8 cellular contexts compared by ENCODE assay signal in genomic region chr12:69240625-69240984, GRCh38. TPM values are rescaled to one million over a fixed set of nuclear protein-coding genes. Genes with fewer than 3 reads are reported as not detected.
DNase-seq lines count a peak whose midpoint lies in the region; ATAC-seq and TF ChIP-seq lines count a peak whose summit lies in the region.

No MANE protein-coding gene starts in this region.

- no peaks in the 10 kb centered on the region for H3K27me3 Mint-ChIP-seq in HFFc6 (ENCODE audit: insufficient read depth)

- H2BK12ac ChIP-seq in trophoblast cell (ENCODE audit: low read length) = no peak overlapping the region

- no peak overlapping the region for H4K91ac ChIP-seq in trophoblast cell (ENCODE audit: low read depth, low read length)

- H3K36me3 ChIP-seq in BLaER1 (peaks cover 30% of the 10 kb centered on the region), esophagus (ENCODE audit: control insufficient read depth in 2 of 2, insufficient read depth in 2 of 2, low read length in 1 of 2) (no peaks in the 10 kb centered on the region), trophoblast cell (ENCODE audit: control insufficient read depth in 1 of 2, insufficient read depth in 2 of 2, low read length in 2 of 2) (peaks cover 2 to 3% of the 10 kb centered on the region in 2 experiments)

- peaks cover 20% of the 10 kb centered on the region for H3K79me2 ChIP-seq in trophoblast cell (ENCODE audit: control insufficient read depth, insufficient read depth, low read length, poor library complexity)

- H3K4me1 Mint-ChIP-seq in HFFc6 (ENCODE audit: low read depth) = peaks cover 37% of the 10 kb centered on the region

- H3K27me3 ChIP-seq in BLaER1 (no peaks in the 10 kb centered on the region), esophagus (ENCODE audit: control insufficient read depth in 1 of 2, insufficient read depth in 2 of 2, low read length in 2 of 2) (no peaks in the 10 kb centered on the region), trophoblast cell (ENCODE audit: insufficient read depth, low read length) (no peaks in the 10 kb centered on the region)

- no peaks in the 10 kb centered on the region for H3K9me3 Mint-ChIP-seq in HFFc6

- no peak overlapping the region for H3K14ac ChIP-seq in trophoblast cell (ENCODE audit: low read length)

- peaks cover 40% of the 10 kb centered on the region for H3K4me1 ChIP-seq in BLaER1
- peaks cover 0 to 5% of the 10 kb centered on the region in 2 donors for H3K4me1 ChIP-seq in esophagus (ENCODE audit: control insufficient read depth in 2 of 2, insufficient read depth in 2 of 2, low read length in 1 of 2)
- peaks cover 0 to 3% of the 10 kb centered on the region in 2 experiments for H3K4me1 ChIP-seq in trophoblast cell (ENCODE audit: control insufficient read depth in 1 of 2, insufficient read depth in 2 of 2, low read length in 2 of 2)

- no peak overlapping the region for H2AK5ac ChIP-seq in trophoblast cell (ENCODE audit: low read length)

- H3K4ac ChIP-seq in trophoblast cell (ENCODE audit: low read depth, low read length) = peak overlapping the region; percentile 89

- peak overlapping the region; percentile 97 for H3K4me3 ChIP-seq in BLaER1
- H3K4me3 ChIP-seq in WI38 (ENCODE audit: low read depth, low read length) = peak overlapping the region; percentile 75
- H3K4me3 ChIP-seq in esophagus (ENCODE audit: low read depth in 1 of 2, low read length in 2 of 2) = peak overlapping the region; percentile 89 to 95
- H3K4me3 ChIP-seq in trophoblast cell (ENCODE audit: low read depth, low read length) = no peak overlapping the region

- peak overlapping the region; percentile 96 for H3K27ac Mint-ChIP-seq in HFFc6

- H3K23ac ChIP-seq in trophoblast cell (ENCODE audit: low read length) = no peak overlapping the region

- H3K4me3 Mint-ChIP-seq in HFFc6 = peak overlapping the region; percentile 98

- ATAC-seq in GM18873 (IDR thresholded peaks at IDR 0.05; ENCODE audit: low FRiP score, unreplicated experiment) = no peak
- ATAC-seq in HG03108 (IDR thresholded peaks at IDR 0.05; ENCODE audit: unreplicated experiment) = no peak

- H4K20me1 ChIP-seq in BLaER1 = peaks cover 58% of the 10 kb centered on the region

- H2BK120ac ChIP-seq in trophoblast cell (ENCODE audit: insufficient read depth, low read length, poor library complexity) = no peak overlapping the region

- H4K8ac ChIP-seq in trophoblast cell (ENCODE audit: low read depth, low read length) = no peak overlapping the region

- H4K12ac ChIP-seq in trophoblast cell (ENCODE audit: low read depth, low read length) = no peak overlapping the region

- H3K79me1 ChIP-seq in trophoblast cell (ENCODE audit: low read length) = peaks cover 7% of the 10 kb centered on the region

- peak overlapping the region; percentile 87 for H3K4me2 ChIP-seq in BLaER1
- peak overlapping the region; percentile 86 for H3K4me2 ChIP-seq in trophoblast cell (ENCODE audit: low read length)

- H2AFZ ChIP-seq in trophoblast cell (ENCODE audit: insufficient read depth, low read length, poor library complexity) = no peak overlapping the region

- peaks cover 4% of the 10 kb centered on the region; the same call in 1 of the 2 replicates for H3K36me3 Mint-ChIP-seq in HFFc6 (ENCODE audit: low read depth)

- H3K9ac ChIP-seq in BLaER1 (peak overlapping the region; percentile 99), trophoblast cell (ENCODE audit: low read length) (no peak overlapping the region)

- no peak overlapping the region for H2BK5ac ChIP-seq in trophoblast cell (ENCODE audit: low read depth, low read length, poor library complexity)

- no peak overlapping the region for H3K18ac ChIP-seq in trophoblast cell (ENCODE audit: low read length)

- TF ChIP-seq CTCF in HFFc6 (IDR thresholded peaks at IDR 0.05) (no peak), WI38 (IDR thresholded peaks at IDR 0.05; ENCODE audit: low read depth, low read length) (no peak)

- WGBS in esophagus, 2 donors = 1% methylated on average over 11 of the region's 11 CpGs
- no CpG with 5 or more reads among the region's 11 CpGs for WGBS in trophoblast cell (ENCODE audit: extremely low coverage, insufficient coverage, insufficient read length)

- DNase-seq in HFFc6 (no peak), trophoblast cell (peak in 1 of 2 donors; percentile 21), cerebellum (ENCODE audit: low spot score) (no peak)

- H3K9me3 ChIP-seq in BLaER1 = no peaks in the 10 kb centered on the region
- no peaks in the 10 kb centered on the region for H3K9me3 ChIP-seq in esophagus (ENCODE audit: control insufficient read depth in 2 of 2, insufficient read depth in 1 of 2, low read depth in 1 of 2, low read length in 1 of 2)
- H3K9me3 ChIP-seq in trophoblast cell (ENCODE audit: insufficient read depth, low read depth, low read length) = no peaks in the 10 kb centered on the region

- H3K27ac ChIP-seq in BLaER1 (peak overlapping the region; percentile 99), esophagus (ENCODE audit: low read depth in 2 of 2, low read length in 1 of 2) (peak overlapping the region in 1 of 2 donors; percentile 99), trophoblast cell (ENCODE audit: low read depth, low read length) (no peak overlapping the region)

RNA-seq across cellular contexts. Expression of gene CPSF6, which starts 1.2 kb away (rescaled TPM):
- total RNA-seq in HFFc6 (2021; fragmentation: NEBNext Ultra II Directional; extraction: Animal tissue kit (Norgen Biotek cat#: 25700)) = 10 to 100 TPM; 54.1 to 66.1 (median 60.1) TPM
- polyA plus RNA-seq in esophagus = 10 to 100 TPM; 20.7 to 21.4 TPM
- 48.6 and 50.7 TPM in 2 replicates for polyA plus RNA-seq in trophoblast cell (2013)
- total RNA-seq in cerebellum = 138 TPM
